8 cellular contexts compared by ENCODE assay signal in genomic region chr19:9785367-9786331, GRCh38. TPM values are rescaled to one million over a fixed set of nuclear protein-coding genes. Genes with fewer than 3 reads are reported as not detected.
DNase-seq lines count a peak whose midpoint lies in the region; ATAC-seq and TF ChIP-seq lines count a peak whose summit lies in the region.

No MANE protein-coding gene starts in this region.

- no peaks in the 10 kb centered on the region for H3K27me3 ChIP-seq in GM06990 (replicated peaks; ENCODE audit: control insufficient read depth, insufficient read depth, low read length)
- no peaks in the 10 kb centered on the region for H3K27me3 ChIP-seq in upper lobe of right lung

- H3K4me3 ChIP-seq in GM06990 (replicated peaks; ENCODE audit: low read depth, low read length) (peak overlapping the region; percentile 66), upper lobe of right lung (peak overlapping the region; percentile 79)

- CTCF ChIA-PET in T-cell (lab: Charles Lee), result interaction anchor here in 1 of 2 donors (0.7 kb wide), 1 partner anchor 478 kb away, joined by 9 read pairs; no protein-coding TSS in a partner anchor

- H3K27ac Mint-ChIP-seq in T-cell, result peak overlapping the region; percentile 92 to 93

- no peaks in the 10 kb centered on the region for H3K36me3 ChIP-seq in GM06990 (ENCODE audit: control insufficient read depth, insufficient read depth, low read length)
- H3K36me3 ChIP-seq in upper lobe of right lung, result no peaks in the 10 kb centered on the region

- H3K27ac ChIP-seq in upper lobe of right lung, result peak overlapping the region; percentile 94

- peak overlapping the region; percentile 87 to 88 (median 88) for H3K4me3 Mint-ChIP-seq in T-cell

- DNase-seq in GM06990 (ENCODE audit: extremely low read depth, insufficient read length), result peak; percentile 95
- DNase-seq in NCI-H128 (lab: John Stamatoyannopoulos, UW; ENCODE audit: unreplicated experiment), result peak; percentile 89
- peak; percentile 84 to 98 (median 94) for DNase-seq in T-cell
- DNase-seq in amniotic stem cell (lab: John Stamatoyannopoulos, UW), result peak; percentile 96
- peak; percentile 98 for DNase-seq in left cardiac atrium
- DNase-seq in posterior vena cava (ENCODE audit: low spot score), result peak; percentile 99
- peak; percentile 99 for DNase-seq in upper lobe of right lung

- no peaks in the 10 kb centered on the region for H3K27me3 Mint-ChIP-seq in T-cell

- H3K9me3 Mint-ChIP-seq in T-cell, result no peaks in the 10 kb centered on the region

- POLR2A ChIA-PET in T-cell (lab: Charles Lee), result no interaction called here

- peaks cover 25 to 31% (median 30%) of the 10 kb centered on the region in 3 donors for H3K4me1 Mint-ChIP-seq in T-cell

- H3K9me3 ChIP-seq in upper lobe of right lung, result no peaks in the 10 kb centered on the region

- peaks cover 7% of the 10 kb centered on the region for H3K4me1 ChIP-seq in upper lobe of right lung

- TF ChIP-seq CTCF in GM06990 (IDR thresholded peaks at IDR 0.05; ENCODE audit: insufficient read depth, low read length, poor library complexity, severe bottlenecking) (no peak), upper lobe of right lung (IDR thresholded peaks at IDR 0.05) (no peak)

- intact Hi-C loops in left cardiac atrium (cut with DNase I), result no loop called here
- intact Hi-C loops in posterior vena cava (cut with DNase I), result loop anchor here in 1 of 2 donors (10.0 kb wide), 2 partner anchors 161 to 471 kb away; partner anchors contain the start of gene ZNF561
- intact Hi-C loops in upper lobe of right lung (cut with DNase I), result no loop called here

- peak; percentile 68 for ATAC-seq in HG02588 (IDR thresholded peaks at IDR 0.05; ENCODE audit: unreplicated experiment)
- ATAC-seq in T-cell (replicated peaks in 1 of 4), result peak; percentile 80 to 86 (median 82)
- peak; percentile 94 to 96 for ATAC-seq in left cardiac atrium
- peak; percentile 97 for ATAC-seq in upper lobe of right lung

- peaks cover 4% of the 10 kb centered on the region for H3K36me3 Mint-ChIP-seq in T-cell

RNA-seq across cellular contexts. Expression of gene ZNF846, which starts 17.1 kb away (rescaled TPM):
- total RNA-seq in T-cell (10 to 100 TPM; 13.7 to 19.7 (median 18.4) TPM), left cardiac atrium (10 to 100 TPM in 1 of 2 donors, 1 to 10 TPM in 1; 8.8 to 12.7 TPM), posterior vena cava (10 to 100 TPM; 13.5 to 18.2 TPM), upper lobe of right lung (10.2 TPM)

RNA-seq across cellular contexts. Expression of gene FBXL12, which starts 33.2 kb away (rescaled TPM):
- 10 to 100 TPM; 31.5 to 37.7 (median 35.0) TPM for total RNA-seq in T-cell
- 10 to 100 TPM; 12.8 to 14.5 TPM for total RNA-seq in left cardiac atrium
- 10 to 100 TPM; 18.5 to 19.0 TPM for total RNA-seq in posterior vena cava
- total RNA-seq in upper lobe of right lung, result 21.5 TPM

RNA-seq across cellular contexts. Expression of gene UBL5, which starts 42.1 kb away (rescaled TPM):
- total RNA-seq in T-cell, result 100 to 1,000 TPM; 205 to 228 (median 215) TPM
- 100 to 1,000 TPM; 414 to 466 TPM for total RNA-seq in left cardiac atrium
- total RNA-seq in posterior vena cava, result 100 to 1,000 TPM; 260 to 295 TPM
- total RNA-seq in upper lobe of right lung, result 220 TPM

RNA-seq across cellular contexts. Expression of gene PIN1, which starts 49.5 kb away (rescaled TPM):
- 10 to 100 TPM; 49.4 to 92.6 (median 79.4) TPM for total RNA-seq in T-cell
- total RNA-seq in left cardiac atrium, result 10 to 100 TPM; 73.7 to 74.9 TPM
- total RNA-seq in posterior vena cava, result 10 to 100 TPM; 54.0 to 62.4 TPM
- total RNA-seq in upper lobe of right lung, result 50.3 TPM

Comparison
In these comparisons a context has a peak if more than half of its experiments do, and no peak if none do; other contexts are left out.
1. Peak in every context shown above with its lines: DNase-seq, ATAC-seq, H3K4me3 ChIP-seq and H3K27ac ChIP-seq.